ENCODE assay signal across 9 cellular contexts in genomic region chr3:147120029-147120428, GRCh38.
DNase-seq lines count a peak whose midpoint lies in the region; ATAC-seq and TF ChIP-seq lines count a peak whose summit lies in the region.
"Had no signal": no experiment of that assay in that cellular context is flagged by ENCODE, and none has a peak within 500 bp of the region (broad histone marks: within the 10 kb centered on the region; RNA-seq: fewer than 3 reads in every experiment).

No MANE protein-coding gene starts in this region.

- peaks cover 0 to 2% (median 0%) of the 10 kb centered on the region in 7 donors for H3K9me3 Mint-ChIP-seq in CD14-positive monocyte
- H3K9me3 Mint-ChIP-seq: dendritic cell treated with granulocyte-macrophage colony-stimulating factor and Interleukin-4, amounts not matched to agents 40 ng/mL and 50 ng/mL, for 4 days had no signal

- no peak overlapping the region for H3K4me3 ChIP-seq in H7 (ENCODE audit: insufficient read depth, low read depth, low read length)
- H3K4me3 ChIP-seq in SK-N-MC = peak overlapping the region; percentile 14
- H3K4me3 ChIP-seq in hepatocyte = no peak overlapping the region

- no peak overlapping the region for H3K4me2 ChIP-seq in hepatocyte

- H4K20me1 ChIP-seq in hepatocyte (ENCODE audit: insufficient read depth, poor library complexity, severe bottlenecking) = no peaks in the 10 kb centered on the region

- intact Hi-C loops in CD14-positive monocyte (cut with micrococcal nuclease) = no loop called here

- peak overlapping the region; percentile 20 for H3K9ac ChIP-seq in SK-N-MC (ENCODE audit: insufficient read length)

- no peaks in the 10 kb centered on the region for H3K36me3 Mint-ChIP-seq in CD14-positive monocyte

- no peak for ATAC-seq in GM21619 (IDR thresholded peaks at IDR 0.05; ENCODE audit: unreplicated experiment)
- no peak for ATAC-seq in GM19328 (IDR thresholded peaks at IDR 0.05; ENCODE audit: unreplicated experiment)
- no peak for ATAC-seq in HG03432 (IDR thresholded peaks at IDR 0.05; ENCODE audit: unreplicated experiment)

- DNase-seq in AG08395 (ENCODE audit: low spot score) (peak; percentile 34), H7 (peak; percentile 4), SK-N-MC (ENCODE audit: low read depth, low spot score) (no peak), hepatocyte (ENCODE audit: low spot score) (peak; percentile 11), CD14-positive monocyte (ENCODE audit: low spot score) (no peak)

- no peak overlapping the region for H2AFZ ChIP-seq in hepatocyte

- 27% methylated on average over 4 of the region's 4 CpGs for WGBS in hepatocyte (ENCODE audit: low lambda C conversion rate, missing lambda C conversion rate)

- H3K27ac Mint-ChIP-seq in CD14-positive monocyte = no peak overlapping the region
- H3K27ac Mint-ChIP-seq: dendritic cell treated with granulocyte-macrophage colony-stimulating factor and Interleukin-4, amounts not matched to agents 40 ng/mL and 50 ng/mL, for 4 days had no signal

- H3K4me1 Mint-ChIP-seq in CD14-positive monocyte = no peaks in the 10 kb centered on the region

- TF ChIP-seq CTCF in hepatocyte (IDR thresholded peaks at IDR 0.05; ENCODE audit: poor library complexity) (peak; percentile 65), CD14-positive monocyte (IDR thresholded peaks at IDR 0.05) (no peak)

- no peaks in the 10 kb centered on the region for H3K4me1 ChIP-seq in hepatocyte (ENCODE audit: insufficient read depth)

- H3K27me3 Mint-ChIP-seq in CD14-positive monocyte (ENCODE audit: low read depth in 3 of 3) = peaks cover 0 to 2% (median 0%) of the 10 kb centered on the region in 3 donors
- H3K27me3 Mint-ChIP-seq: dendritic cell treated with granulocyte-macrophage colony-stimulating factor and Interleukin-4, amounts not matched to agents 40 ng/mL and 50 ng/mL, for 4 days had no signal

- no peaks in the 10 kb centered on the region for H3K79me2 ChIP-seq in hepatocyte

- H3K36me3 ChIP-seq in H7 (replicated peaks; ENCODE audit: control insufficient read depth, insufficient read depth, low read length) = no peaks in the 10 kb centered on the region
- no peaks in the 10 kb centered on the region for H3K36me3 ChIP-seq in SK-N-MC (ENCODE audit: insufficient read depth, low read length)
- H3K36me3 ChIP-seq in hepatocyte (replicated peaks; ENCODE audit: insufficient read depth, low read depth) = no peaks in the 10 kb centered on the region

- H3K9me3 ChIP-seq in SK-N-MC (ENCODE audit: low read depth, low read length) = no peaks in the 10 kb centered on the region
- H3K9me3 ChIP-seq in hepatocyte (ENCODE audit: low read depth) = no peaks in the 10 kb centered on the region

- no peaks in the 10 kb centered on the region for H3K27me3 ChIP-seq in H7 (ENCODE audit: control insufficient read depth, insufficient read depth, low read length)
- H3K27me3 ChIP-seq in hepatocyte = no peaks in the 10 kb centered on the region

- no peak overlapping the region for H3K4me3 Mint-ChIP-seq in CD14-positive monocyte
- H3K4me3 Mint-ChIP-seq: dendritic cell treated with granulocyte-macrophage colony-stimulating factor and Interleukin-4, amounts not matched to agents 40 ng/mL and 50 ng/mL, for 4 days had no signal

- no peaks in the 10 kb centered on the region for H3K9me2 ChIP-seq in hepatocyte (replicated peaks; ENCODE audit: insufficient read depth)

- H3K27ac ChIP-seq in SK-N-MC (no peak overlapping the region), hepatocyte (no peak overlapping the region)

Comparison
In these comparisons a context has a peak if more than half of its experiments do, and no peak if none do; other contexts are left out.
1. DNase-seq: peak in AG08395 (single experiment), H7 (single experiment) and hepatocyte (single experiment); none in SK-N-MC (single experiment) and CD14-positive monocyte (single experiment).